8 cellular contexts compared by ENCODE assay signal in genomic region chr4:5711479-5712184, GRCh38. TPM values are rescaled to one million over a fixed set of nuclear protein-coding genes. Genes with fewer than 3 reads are reported as not detected.
DNase-seq lines count a peak whose midpoint lies in the region; ATAC-seq, FAIRE-seq and TF ChIP-seq lines count a peak whose summit lies in the region.

No MANE protein-coding gene starts in this region.

- H3K4me1 ChIP-seq in keratinocyte (ENCODE audit: control insufficient read depth, extremely low read depth, insufficient read depth, low read length) (peaks cover 52% of the 10 kb centered on the region), urinary bladder (ENCODE audit: insufficient read depth) (peaks cover 5% of the 10 kb centered on the region)

- 12% methylated on average over 52 of the region's 52 CpGs for WGBS in urinary bladder

- DNase-seq in astrocyte of the spinal cord (ENCODE audit: low read depth, low spot score) (peak; percentile 54), keratinocyte (ENCODE audit: low read depth, low spot score) (no peak), erythroblast (lab: John Stamatoyannopoulos, UW) (no peak), HUDEP-2 (lab: John Stamatoyannopoulos, UW; ENCODE audit: unreplicated experiment in 76 of 76) (no peak)
- DNase-seq in stimulated activated CD4-positive, alpha-beta T cell treated with anti-CD3 and anti-CD28 coated beads, Interleukin-4, amount 100 ng/mL, for 4 hours, result no peak

- in situ Hi-C loops in astrocyte of the spinal cord (cut with HindIII; ENCODE audit: low sequenced_read_pairs), result no loop called here

- no peak for TF ChIP-seq POLR2A in erythroblast (IDR thresholded peaks at IDR 0.05; ENCODE audit: low read length)

- peak; percentile 32 for FAIRE-seq in keratinocyte (lab: Jason Lieb, UNC)

- peak overlapping the region; percentile 74 for H3K27ac ChIP-seq in C4-2B
- H3K27ac ChIP-seq in keratinocyte (ENCODE audit: control insufficient read depth, insufficient read depth, low read length), result peak overlapping the region; percentile 94
- H3K27ac ChIP-seq in urinary bladder (ENCODE audit: low read depth), result no peak overlapping the region

- no peaks in the 10 kb centered on the region for H3K9me1 ChIP-seq in keratinocyte (ENCODE audit: control insufficient read depth, extremely low read depth, insufficient read depth, low read length)

- H3K9me3 ChIP-seq in keratinocyte (ENCODE audit: control insufficient read depth, low read depth, low read length), result no peaks in the 10 kb centered on the region

- peaks cover 8% of the 10 kb centered on the region for H4K20me1 ChIP-seq in keratinocyte (ENCODE audit: control insufficient read depth, extremely low read depth, insufficient read depth, low read length)

- H3K36me3 ChIP-seq in keratinocyte (ENCODE audit: control insufficient read depth in 2 of 2, extremely low read depth in 1 of 2, insufficient read depth in 2 of 2, low read length in 2 of 2), result peaks cover 0 to 10% of the 10 kb centered on the region in 2 experiments
- no peaks in the 10 kb centered on the region for H3K36me3 ChIP-seq in urinary bladder (ENCODE audit: insufficient read depth)

- H3K4me2 ChIP-seq in keratinocyte (ENCODE audit: control insufficient read depth, extremely low read depth, insufficient read depth, low read depth, low read length), result peak overlapping the region; percentile 100

- peak overlapping the region; percentile 66 for H3K4me3 ChIP-seq in astrocyte of the spinal cord (ENCODE audit: low read depth, low read length)
- peak overlapping the region; percentile 59 to 92 (median 72) for H3K4me3 ChIP-seq in keratinocyte (ENCODE audit: control insufficient read depth in 2 of 3, extremely low read depth in 1 of 3, insufficient read depth in 2 of 3, low read depth in 1 of 3, low read length in 3 of 3)
- peak overlapping the region; percentile 69 for H3K4me3 ChIP-seq in urinary bladder (ENCODE audit: low read depth, low read length)

- H2AFZ ChIP-seq in keratinocyte (ENCODE audit: control insufficient read depth, low read length), result peak overlapping the region; percentile 55

- H3K79me2 ChIP-seq in keratinocyte (ENCODE audit: control insufficient read depth, insufficient read depth, low read length), result peaks cover 55% of the 10 kb centered on the region

- ATAC-seq in HG03432 (IDR thresholded peaks at IDR 0.05; ENCODE audit: unreplicated experiment), result peak; percentile 3

- peak overlapping the region; percentile 92 for H3K9ac ChIP-seq in keratinocyte (ENCODE audit: control insufficient read depth, extremely low read depth, insufficient read depth, low read length)

- dilution Hi-C loops in keratinocyte (cut with MboI; ENCODE audit: extremely low pct_ligation_motif_present, low sequenced_read_pairs), result no loop called here

- TF ChIP-seq CTCF in C4-2B (conservative IDR thresholded peaks at IDR 0.05) (no peak), astrocyte of the spinal cord (IDR thresholded peaks at IDR 0.05; ENCODE audit: low read depth, low read length) (no peak), keratinocyte (optimal IDR thresholded peaks at IDR 0.05 in 1 of 3, IDR thresholded peaks at IDR 0.05 in 1 of 3, conservative IDR thresholded peaks at IDR 0.05 in 1 of 3; ENCODE audit: extremely low read depth in 1 of 3, insufficient read depth in 2 of 3, low read length in 3 of 3) (peak in 1 of 3 experiments; percentile 11)

- H3K27me3 ChIP-seq in keratinocyte (ENCODE audit: control insufficient read depth, extremely low read depth, insufficient read depth, low read length), result no peaks in the 10 kb centered on the region

RNA-seq across cellular contexts. Expression of gene EVC, which starts 0.6 kb away (rescaled TPM):
- 6.5 to 7.3 TPM (median 7.1 TPM) in 3 replicates for polyA plus RNA-seq in keratinocyte
- 3.8 TPM for polyA plus RNA-seq in keratinocyte (2011; ENCODE audit: low read depth)
- 5.3 and 7.7 TPM in 2 replicates for polyA plus RNA-seq in keratinocyte (2011; cell fraction: cytosol; rRNA removed)
- 23.8 and 31.2 TPM in 2 replicates for polyA plus RNA-seq in keratinocyte (2011; cell fraction: nucleus; rRNA removed)
- 4.2 and 16.1 TPM in 2 replicates for polyA plus RNA-seq in keratinocyte (2012; ENCODE audit: low replicate concordance)
- 10.2 to 23.4 TPM (median 15.7 TPM) in 3 replicates for polyA minus RNA-seq in keratinocyte
- 30.5 TPM for polyA minus RNA-seq in keratinocyte (2011; cell fraction: cytosol; rRNA and poly(A)+ RNA removed)
- 31.4 and 40.2 TPM in 2 replicates for polyA minus RNA-seq in keratinocyte (2011; cell fraction: nucleus; rRNA and poly(A)+ RNA removed)
- total RNA-seq in urinary bladder, result 27.2 TPM
- 18.7 TPM for polyA plus RNA-seq in urinary bladder

RNA-seq across cellular contexts. Expression of gene EVC2, which starts 3.3 kb away (rescaled TPM):
- polyA plus RNA-seq in keratinocyte, result 1.1 to 1.7 TPM (median 1.1 TPM) in 3 replicates
- polyA plus RNA-seq in keratinocyte (2011; ENCODE audit: low read depth), result 4.2 TPM
- polyA plus RNA-seq in keratinocyte (2011; cell fraction: cytosol; rRNA removed), result 0.68 and 1.1 TPM in 2 replicates
- 5.5 and 6.3 TPM in 2 replicates for polyA plus RNA-seq in keratinocyte (2011; cell fraction: nucleus; rRNA removed)
- polyA plus RNA-seq in keratinocyte (2012; ENCODE audit: low replicate concordance), result 1.8 and 3.7 TPM in 2 replicates
- polyA minus RNA-seq in keratinocyte, result 4.0 to 5.0 TPM (median 4.3 TPM) in 3 replicates
- polyA minus RNA-seq in keratinocyte (2011; cell fraction: cytosol; rRNA and poly(A)+ RNA removed), result 2.3 TPM
- polyA minus RNA-seq in keratinocyte (2011; cell fraction: nucleus; rRNA and poly(A)+ RNA removed), result 4.7 and 9.3 TPM in 2 replicates
- 9.8 TPM for total RNA-seq in urinary bladder
- polyA plus RNA-seq in urinary bladder, result 7.2 TPM
